Comparison of ENCODE assay signal across 10 cellular contexts in genomic region chr6:17865798-17866725, GRCh38.
DNase-seq lines count a peak whose midpoint lies in the region; ATAC-seq lines count a peak whose summit lies in the region.
"Had no signal": no experiment of that assay in that cellular context is flagged by ENCODE, and none has a peak within 500 bp of the region (broad histone marks: within the 10 kb centered on the region; RNA-seq: fewer than 3 reads in every experiment).

No MANE protein-coding gene starts in this region.

- POLR2A ChIA-PET in naive thymus-derived CD4-positive, alpha-beta T cell (lab: Charles Lee) = no interaction called here

- DNase-seq in ELF-1 (ENCODE audit: low read depth, low spot score) = peak; percentile 59
- peak; percentile 88 for DNase-seq in left cardiac atrium
- no peak for DNase-seq in naive thymus-derived CD4-positive, alpha-beta T cell
- DNase-seq in SKM-1 treated with dmso at 0.1 percent for 144 hours (lab: John Stamatoyannopoulos, UW; ENCODE audit: unreplicated experiment) = no peak
- no peak for DNase-seq in stimulated activated CD4-positive, alpha-beta T cell treated with anti-CD3 and anti-CD28 coated beads, Interleukin-2, amount 100 ng/mL, for 48 hours

- H3K36me3 Mint-ChIP-seq in naive thymus-derived CD4-positive, alpha-beta T cell = no peaks in the 10 kb centered on the region
- H3K36me3 Mint-ChIP-seq: activated naive CD8-positive, alpha-beta T cell had no signal

- H3K9ac ChIP-seq in rectal smooth muscle tissue (ENCODE audit: low read length) = no peak overlapping the region

- H3K4me1 ChIP-seq in rectal smooth muscle tissue (ENCODE audit: control insufficient read depth, insufficient read depth, low read length) = peaks cover 44% of the 10 kb centered on the region
- H3K4me1 ChIP-seq in naive thymus-derived CD4-positive, alpha-beta T cell (ENCODE audit: control insufficient read depth in 2 of 2, insufficient read depth in 2 of 2, low read length in 2 of 2) = no peaks in the 10 kb centered on the region

- ATAC-seq in left cardiac atrium (peak; percentile 68 to 96), HG03108 (IDR thresholded peaks at IDR 0.05; ENCODE audit: unreplicated experiment) (no peak)
- ATAC-seq in naive thymus-derived CD4-positive, alpha-beta T cell = no peak
- ATAC-seq: GM12878 had no signal

- H3K4me1 Mint-ChIP-seq in naive thymus-derived CD4-positive, alpha-beta T cell = no peaks in the 10 kb centered on the region

- H3K36me3 ChIP-seq in rectal smooth muscle tissue (ENCODE audit: control insufficient read depth, insufficient read depth, low read length) = no peaks in the 10 kb centered on the region
- no peaks in the 10 kb centered on the region for H3K36me3 ChIP-seq in naive thymus-derived CD4-positive, alpha-beta T cell (ENCODE audit: control insufficient read depth in 2 of 3, insufficient read depth in 3 of 3, low read length in 3 of 3)

- peaks cover 0 to 2% (median 0%) of the 10 kb centered on the region in 11 donors for H3K9me3 Mint-ChIP-seq in naive thymus-derived CD4-positive, alpha-beta T cell

- no peak overlapping the region for H3K4me3 Mint-ChIP-seq in naive thymus-derived CD4-positive, alpha-beta T cell
- H3K4me3 Mint-ChIP-seq: activated naive CD8-positive, alpha-beta T cell had no signal

- no peaks in the 10 kb centered on the region for H3K27me3 ChIP-seq in rectal smooth muscle tissue (ENCODE audit: control insufficient read depth, insufficient read depth, low read length)
- H3K27me3 ChIP-seq in naive thymus-derived CD4-positive, alpha-beta T cell (ENCODE audit: control insufficient read depth in 2 of 2, insufficient read depth in 2 of 2, low read length in 2 of 2) = no peaks in the 10 kb centered on the region

- CTCF ChIA-PET in naive thymus-derived CD4-positive, alpha-beta T cell (lab: Charles Lee) = no interaction called here

- H3K9me3 ChIP-seq in naive thymus-derived CD4-positive, alpha-beta T cell (ENCODE audit: control insufficient read depth in 2 of 3, low read length in 3 of 3) = no peaks in the 10 kb centered on the region

- no peak overlapping the region for H3K4me3 ChIP-seq in rectal smooth muscle tissue (ENCODE audit: low read length)
- no peak overlapping the region for H3K4me3 ChIP-seq in naive thymus-derived CD4-positive, alpha-beta T cell (ENCODE audit: low read length)
- H3K4me3 ChIP-seq: GM12878 had no signal

- no peak overlapping the region for H3K27ac Mint-ChIP-seq in naive thymus-derived CD4-positive, alpha-beta T cell
- H3K27ac Mint-ChIP-seq: activated naive CD8-positive, alpha-beta T cell had no signal

- H3K27me3 Mint-ChIP-seq in naive thymus-derived CD4-positive, alpha-beta T cell = peaks cover 12 to 36% (median 21%) of the 10 kb centered on the region in 5 donors

- intact Hi-C loops in left cardiac atrium (cut with DNase I) = loop anchor here in 1 of 2 donors (5.0 kb wide), 1 partner anchor 121 kb away; the partner anchor contains the start of gene KIF13A
- intact Hi-C loops in naive thymus-derived CD4-positive, alpha-beta T cell (cut with micrococcal nuclease) = no loop called here

- H3K27ac ChIP-seq in angular gyrus (ENCODE audit: low read depth, low read length) (peak overlapping the region; percentile 90), rectal smooth muscle tissue (ENCODE audit: low read depth, low read length) (peak overlapping the region; percentile 61)
- no peak overlapping the region for H3K27ac ChIP-seq in naive thymus-derived CD4-positive, alpha-beta T cell (ENCODE audit: low read depth, low read length)

Comparison
In these comparisons a context has a peak if more than half of its experiments do, and no peak if none do; other contexts are left out.
1. DNase-seq: peak in ELF-1 (single experiment) and left cardiac atrium (single experiment); none in naive thymus-derived CD4-positive, alpha-beta T cell (0 of 9), SKM-1 treated with dmso at 0.1 percent for 144 hours (single experiment) and stimulated activated CD4-positive, alpha-beta T cell treated with anti-CD3 and anti-CD28 coated beads, Interleukin-2, amount 100 ng/mL, for 48 hours (0 of 2).
2. ATAC-seq: peak in left cardiac atrium (2 of 2); none in naive thymus-derived CD4-positive, alpha-beta T cell (single experiment) and HG03108 (single experiment).